8 cellular contexts compared by ENCODE assay signal in the genomic region with DNA sequence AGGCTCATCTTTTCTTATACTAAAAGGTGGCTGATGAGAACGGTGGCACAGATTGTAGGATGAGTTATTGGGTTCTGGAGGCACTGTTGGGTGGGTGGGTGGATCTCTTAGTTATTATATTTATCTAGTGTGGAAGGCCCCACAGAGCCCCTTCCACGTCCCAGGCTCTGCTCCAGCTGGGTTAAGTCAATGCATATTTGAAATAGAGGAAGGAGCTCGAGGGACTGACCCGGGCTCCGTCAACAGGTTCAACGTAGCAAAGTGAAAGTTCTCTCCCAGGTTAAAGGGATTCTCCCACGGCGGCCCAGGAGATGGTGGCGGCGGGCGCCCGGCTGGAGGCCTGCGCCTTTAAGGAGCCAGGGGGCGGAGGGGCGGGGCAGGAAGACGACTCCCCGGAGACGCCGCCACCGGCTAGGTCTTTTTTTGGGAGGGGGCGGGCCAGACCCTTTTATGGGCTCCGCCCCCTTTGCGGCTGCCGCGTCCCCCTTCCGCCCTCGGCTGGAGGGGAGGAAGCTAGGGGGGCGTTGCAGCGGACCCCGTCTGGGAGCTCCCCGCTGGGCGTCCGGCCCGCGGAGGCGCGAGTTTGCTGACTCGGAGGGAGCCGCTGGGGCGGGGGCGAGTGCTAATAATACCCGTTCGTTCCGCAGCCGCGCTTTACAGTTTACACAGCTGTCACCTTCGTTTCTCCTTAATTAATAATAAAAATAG. TPM values are rescaled to one million over a fixed set of nuclear protein-coding genes. Genes with fewer than 3 reads are reported as not detected.
A peak's percentile ranks its signal among the peaks of the same experiment; 100 is the strongest.
DNase-seq lines count a peak whose midpoint lies in the region; ATAC-seq and TF ChIP-seq lines count a peak whose summit lies in the region.

No MANE protein-coding gene starts in this region.

- H3K4me2 ChIP-seq in DND-41 (ENCODE audit: insufficient read depth, low read length) (peak overlapping the region; percentile 99), Karpas-422 (ENCODE audit: low read depth, low read length, poor library complexity, severe bottlenecking) (peak overlapping the region; percentile 100), neural cell (ENCODE audit: low read length) (no peak overlapping the region)

- TF ChIP-seq CTCF in DND-41 (IDR thresholded peaks at IDR 0.05; ENCODE audit: borderline replicate concordance, extremely low read depth, low read length, poor library complexity, severe bottlenecking) (no peak), fibroblast of the aortic adventitia (IDR thresholded peaks at IDR 0.05; ENCODE audit: insufficient read depth, low read length) (peak; percentile 40), neural cell (IDR thresholded peaks at IDR 0.05; ENCODE audit: poor library complexity, severe bottlenecking) (no peak)

- H2AFZ ChIP-seq in DND-41 (ENCODE audit: low read depth, low read length), result peak overlapping the region; percentile 96
- H2AFZ ChIP-seq in Karpas-422 (ENCODE audit: low read length), result peak overlapping the region; percentile 92; the same call in 1 of the 2 replicates
- H2AFZ ChIP-seq in neural cell (ENCODE audit: low read depth, low read length), result no peak overlapping the region

- H3F3A ChIP-seq in neural cell (ENCODE audit: insufficient read depth, low read length, poor library complexity, severe bottlenecking), result no peaks in the 10 kb centered on the region

- H3K9ac ChIP-seq in DND-41 (ENCODE audit: low read depth, low read length), result peak overlapping the region; percentile 92
- peak overlapping the region; percentile 97 for H3K9ac ChIP-seq in Karpas-422 (ENCODE audit: low read length)
- peak overlapping the region; percentile 36 for H3K9ac ChIP-seq in neural cell (ENCODE audit: low read length)

- H3K27ac ChIP-seq in DND-41 (ENCODE audit: low read length) (peak overlapping the region; percentile 97), Karpas-422 (ENCODE audit: low read length) (peak overlapping the region; percentile 89), neural cell (ENCODE audit: low read length) (no peak overlapping the region)

- peaks cover 18% of the 10 kb centered on the region for H3K36me3 ChIP-seq in DND-41 (ENCODE audit: insufficient read depth, low read length)
- H3K36me3 ChIP-seq in Karpas-422 (ENCODE audit: insufficient read depth, low read length), result no peaks in the 10 kb centered on the region
- H3K36me3 ChIP-seq in neural cell (ENCODE audit: insufficient read depth, low read length), result no peaks in the 10 kb centered on the region

- ATAC-seq in DND-41 (ENCODE audit: insufficient read depth, low read depth) (peak; percentile 84), GM21786 (IDR thresholded peaks at IDR 0.05; ENCODE audit: unreplicated experiment) (peak; percentile 72)
- ATAC-seq in activated T-helper 17 cell treated with anti-CD3 and anti-CD28 coated beads, Interleukin-2, amount 50 U/mL, for 72 hours (replicated peaks), result peak; percentile 86
- peak; percentile 83 for ATAC-seq in stimulated activated naive CD8-positive, alpha-beta T cell treated with anti-CD3 and anti-CD28 coated beads, Interleukin-15, amount 100 ng/mL, for 72 hours

- TF ChIP-seq EP300 in neural cell (conservative IDR thresholded peaks at IDR 0.05; ENCODE audit: poor library complexity, severe bottlenecking), result no peak

- peak; percentile 97 for DNase-seq in DND-41
- peak; percentile 98 for DNase-seq in Karpas-422
- peak; percentile 92 for DNase-seq in RPMI7951 (ENCODE audit: low read depth)
- peak; percentile 87 for DNase-seq in fibroblast of the aortic adventitia (ENCODE audit: low read depth)
- DNase-seq in stimulated activated naive CD8-positive, alpha-beta T cell treated with anti-CD3 and anti-CD28 coated beads, Interleukin-15, amount 100 ng/mL, for 72 hours, result peak; percentile 95 to 96

- peak overlapping the region; percentile 75 for H3K27ac Mint-ChIP-seq in activated T-helper 17 cell treated with anti-CD3 and anti-CD28 coated beads, Interleukin-2, amount 50 U/mL, for 72 hours
- H3K27ac Mint-ChIP-seq in stimulated activated naive CD8-positive, alpha-beta T cell treated with anti-CD3 and anti-CD28 coated beads, Interleukin-15, amount 100 ng/mL, for 72 hours, result peak overlapping the region; percentile 89 to 95

- H3K9me3 ChIP-seq in DND-41 (ENCODE audit: insufficient read depth, low read length, severe bottlenecking), result no peaks in the 10 kb centered on the region
- no peaks in the 10 kb centered on the region for H3K9me3 ChIP-seq in Karpas-422 (ENCODE audit: low read length)
- no peaks in the 10 kb centered on the region for H3K9me3 ChIP-seq in neural cell (ENCODE audit: low read length)

- H3K4me3 Mint-ChIP-seq in activated T-helper 17 cell treated with anti-CD3 and anti-CD28 coated beads, Interleukin-2, amount 50 U/mL, for 72 hours, result peak overlapping the region; percentile 94
- H3K4me3 Mint-ChIP-seq in stimulated activated naive CD8-positive, alpha-beta T cell treated with anti-CD3 and anti-CD28 coated beads, Interleukin-15, amount 100 ng/mL, for 72 hours, result peak overlapping the region; percentile 95 to 97

- H3K79me2 ChIP-seq in DND-41 (ENCODE audit: insufficient read depth, low read length) (peaks cover 38% of the 10 kb centered on the region), Karpas-422 (ENCODE audit: low read length) (peaks cover 26% of the 10 kb centered on the region), neural cell (replicated peaks; ENCODE audit: insufficient read depth, low read length) (peaks cover 13% of the 10 kb centered on the region)

- no peaks in the 10 kb centered on the region for H3K9me3 Mint-ChIP-seq in activated T-helper 17 cell treated with anti-CD3 and anti-CD28 coated beads, Interleukin-2, amount 50 U/mL, for 72 hours
- H3K9me3 Mint-ChIP-seq in stimulated activated naive CD8-positive, alpha-beta T cell treated with anti-CD3 and anti-CD28 coated beads, Interleukin-15, amount 100 ng/mL, for 72 hours, result no peaks in the 10 kb centered on the region

- no peaks in the 10 kb centered on the region for H3K27me3 Mint-ChIP-seq in activated T-helper 17 cell treated with anti-CD3 and anti-CD28 coated beads, Interleukin-2, amount 50 U/mL, for 72 hours
- peaks cover 10% of the 10 kb centered on the region for H3K27me3 Mint-ChIP-seq in stimulated activated naive CD8-positive, alpha-beta T cell treated with anti-CD3 and anti-CD28 coated beads, Interleukin-15, amount 100 ng/mL, for 72 hours

- H3K36me3 Mint-ChIP-seq in activated T-helper 17 cell treated with anti-CD3 and anti-CD28 coated beads, Interleukin-2, amount 50 U/mL, for 72 hours (ENCODE audit: low read depth), result peaks cover 5% of the 10 kb centered on the region

- peaks cover 10% of the 10 kb centered on the region for H3K27me3 ChIP-seq in DND-41 (ENCODE audit: insufficient read depth, low read length, poor library complexity)
- H3K27me3 ChIP-seq in Karpas-422 (ENCODE audit: low read length), result no peaks in the 10 kb centered on the region
- peaks cover 34% of the 10 kb centered on the region for H3K27me3 ChIP-seq in neural cell (ENCODE audit: insufficient read depth, low read depth, low read length)

- H3K9me2 ChIP-seq in Karpas-422 (replicated peaks; ENCODE audit: insufficient read depth, low read length) (no peaks in the 10 kb centered on the region), neural cell (ENCODE audit: insufficient read depth, low read length) (no peaks in the 10 kb centered on the region)

- H3K4me1 Mint-ChIP-seq in activated T-helper 17 cell treated with anti-CD3 and anti-CD28 coated beads, Interleukin-2, amount 50 U/mL, for 72 hours, result peaks cover 7% of the 10 kb centered on the region
- H3K4me1 Mint-ChIP-seq in stimulated activated naive CD8-positive, alpha-beta T cell treated with anti-CD3 and anti-CD28 coated beads, Interleukin-15, amount 100 ng/mL, for 72 hours, result peaks cover 39% of the 10 kb centered on the region

- H4K20me1 ChIP-seq in DND-41 (ENCODE audit: insufficient read depth, low read length) (peaks cover 7% of the 10 kb centered on the region; the same call in 1 of the 2 replicates), Karpas-422 (ENCODE audit: insufficient read depth, low read depth, low read length) (no peaks in the 10 kb centered on the region), neural cell (ENCODE audit: insufficient read depth) (no peaks in the 10 kb centered on the region)

- H3K4me1 ChIP-seq in DND-41 (ENCODE audit: insufficient read depth, low read length) (peaks cover 29% of the 10 kb centered on the region), Karpas-422 (ENCODE audit: low read length) (peaks cover 40% of the 10 kb centered on the region)

- TF ChIP-seq RAD21 in neural cell (conservative IDR thresholded peaks at IDR 0.05), result no peak

- H3K4me3 ChIP-seq in DND-41 (ENCODE audit: low read depth in 1 of 2, low read length in 2 of 2), result peak overlapping the region; percentile 95 to 96
- H3K4me3 ChIP-seq in Karpas-422 (ENCODE audit: low read length), result peak overlapping the region; percentile 99
- peak overlapping the region; percentile 91 for H3K4me3 ChIP-seq in fibroblast of the aortic adventitia (ENCODE audit: low read depth, low read length)
- H3K4me3 ChIP-seq in neural cell (ENCODE audit: low read length), result peak overlapping the region; percentile 70

RNA-seq across cellular contexts. Expression of gene INPPL1, which starts 1.5 kb away (rescaled TPM):
- 73.6 and 83.9 TPM in 2 replicates for total RNA-seq in Karpas-422 (2014; rRNA removed; shearing (Covaris generic); ENCODE audit: low replicate concordance)
- 25.7 and 29.4 TPM in 2 replicates for total RNA-seq in RPMI7951 (2014; rRNA removed; shearing (Covaris generic))
- 10 to 100 TPM; 69.3 to 86.6 TPM for total RNA-seq in activated T-helper 17 cell treated with anti-CD3 and anti-CD28 coated beads, Interleukin-2, amount 50 U/mL, for 72 hours
- total RNA-seq in fibroblast of the aortic adventitia (ENCODE audit: low replicate concordance), result 27.9 and 54.6 TPM in 2 replicates
- polyA plus RNA-seq in neural cell, result 1.5 and 2.0 TPM in 2 replicates
- polyA minus RNA-seq in neural cell, result 0.93 and 1.5 TPM in 2 replicates

RNA-seq across cellular contexts. Expression of gene FOLR2, which starts 6.5 kb away (rescaled TPM):
- 9.4 and 16.0 TPM in 2 replicates for total RNA-seq in Karpas-422 (2014; rRNA removed; shearing (Covaris generic); ENCODE audit: low replicate concordance)
- not detected in 2 replicates for total RNA-seq in RPMI7951 (2014; rRNA removed; shearing (Covaris generic))
- not detected for total RNA-seq in activated T-helper 17 cell treated with anti-CD3 and anti-CD28 coated beads, Interleukin-2, amount 50 U/mL, for 72 hours
- not detected in 2 replicates for total RNA-seq in fibroblast of the aortic adventitia (ENCODE audit: low replicate concordance)
- not detected in 2 replicates for polyA plus RNA-seq in neural cell
- not detected in 2 replicates for polyA minus RNA-seq in neural cell

RNA-seq across cellular contexts. Expression of gene PHOX2A, which starts 20.9 kb away (rescaled TPM):
- total RNA-seq in Karpas-422 (2014; rRNA removed; shearing (Covaris generic); ENCODE audit: low replicate concordance), result not detected in 2 replicates
- not detected in 2 replicates for total RNA-seq in RPMI7951 (2014; rRNA removed; shearing (Covaris generic))
- not detected for total RNA-seq in activated T-helper 17 cell treated with anti-CD3 and anti-CD28 coated beads, Interleukin-2, amount 50 U/mL, for 72 hours
- not detected in 2 replicates for total RNA-seq in fibroblast of the aortic adventitia (ENCODE audit: low replicate concordance)
- polyA plus RNA-seq in neural cell, result not detected in 2 replicates
- not detected in 2 replicates for polyA minus RNA-seq in neural cell

RNA-seq across cellular contexts. Expression of gene FOLR1, which starts 31.1 kb away (rescaled TPM):
- total RNA-seq in Karpas-422 (2014; rRNA removed; shearing (Covaris generic); ENCODE audit: low replicate concordance), result not detected in 2 replicates
- 0.10 TPM in 1 of 2 replicates, not detected in the other for total RNA-seq in RPMI7951 (2014; rRNA removed; shearing (Covaris generic))
- total RNA-seq in activated T-helper 17 cell treated with anti-CD3 and anti-CD28 coated beads, Interleukin-2, amount 50 U/mL, for 72 hours, result not detected
- total RNA-seq in fibroblast of the aortic adventitia (ENCODE audit: low replicate concordance), result 0.18 TPM in 1 of 2 replicates, not detected in the other
- polyA plus RNA-seq in neural cell, result not detected in 2 replicates
- not detected in 2 replicates for polyA minus RNA-seq in neural cell

Comparison
In these comparisons a context has a peak if more than half of its experiments do, and no peak if none do; other contexts are left out.
1. H3K9ac ChIP-seq: peak in every context shown above with its lines; median percentile 97 in Karpas-422; 92 in DND-41; 36 in neural cell.
2. RNA of gene FOLR2, which starts 6.5 kb away (total RNA-seq): 9.4 to 16.0 TPM in Karpas-422; not detected in RPMI7951, not detected in activated T-helper 17 cell treated with anti-CD3 and anti-CD28 coated beads, Interleukin-2, amount 50 U/mL, for 72 hours and not detected in fibroblast of the aortic adventitia; every median in the first group is over 10 times any median in the second.
3. Peak in every context shown above with its lines, with median percentiles within 50 percentile points of each other: ATAC-seq, DNase-seq and H3K4me3 ChIP-seq.